Comparison of ENCODE assay signal across 15 cellular contexts in genomic region chr3:126121632-126122031, GRCh38. TPM values are rescaled to one million over a fixed set of nuclear protein-coding genes. Genes with fewer than 3 reads are reported as not detected.
DNase-seq lines count a peak whose midpoint lies in the region; ATAC-seq and TF ChIP-seq lines count a peak whose summit lies in the region.
"Had no signal": no experiment of that assay in that cellular context is flagged by ENCODE, and none has a peak within 500 bp of the region (broad histone marks: within the 10 kb centered on the region; RNA-seq: fewer than 3 reads in every experiment).

No MANE protein-coding gene starts in this region.

- peaks cover 8% of the 10 kb centered on the region for H3K9me3 Mint-ChIP-seq in type B pancreatic cell
- H3K9me3 Mint-ChIP-seq in Caco-2 (ENCODE audit: unreplicated experiment), result peaks cover 9% of the 10 kb centered on the region
- H3K9me3 Mint-ChIP-seq: CD8-positive, alpha-beta memory T cell had no signal

- peak overlapping the region; percentile 15 for H4K91ac ChIP-seq in neuronal stem cell (ENCODE audit: low read depth, low read length, poor library complexity)

- no peak for TF ChIP-seq CTCF in colonic mucosa (IDR thresholded peaks at IDR 0.05)
- no peak for TF ChIP-seq CTCF in type B pancreatic cell (conservative IDR thresholded peaks at IDR 0.05)
- TF ChIP-seq CTCF in Caco-2 (IDR thresholded peaks at IDR 0.05; ENCODE audit: insufficient read depth in 1 of 2, low read depth in 1 of 2, low read length in 1 of 2, severe bottlenecking in 1 of 2, unreplicated experiment in 1 of 2), result no peak

- H3K27me3 Mint-ChIP-seq in type B pancreatic cell (no peaks in the 10 kb centered on the region), Caco-2 (ENCODE audit: insufficient read depth, unreplicated experiment) (peaks cover 12% of the 10 kb centered on the region)

- H3K27ac ChIP-seq in colonic mucosa (no peak overlapping the region), neuronal stem cell (replicated peaks; ENCODE audit: low read length) (no peak overlapping the region)
- H3K27ac ChIP-seq: BLaER1 had no signal

- H3K4me3 ChIP-seq in colonic mucosa (no peak overlapping the region), neuronal stem cell (ENCODE audit: low read length in 2 of 2) (no peak overlapping the region), Caco-2 (ENCODE audit: low read depth, low read length) (no peak overlapping the region)
- H3K4me3 ChIP-seq: BLaER1 had no signal

- no peak overlapping the region for H2BK15ac ChIP-seq in neuronal stem cell (ENCODE audit: low read length)

- POLR2A ChIA-PET in Caco-2 (lab: Charles Lee), result no interaction called here

- no peak for ATAC-seq in HG03571 (IDR thresholded peaks at IDR 0.05; ENCODE audit: unreplicated experiment)
- ATAC-seq: PC-3 had no signal

- no peak overlapping the region for H2AK5ac ChIP-seq in neuronal stem cell (ENCODE audit: low read depth, low read length)

- no peak overlapping the region for H2BK120ac ChIP-seq in neuronal stem cell (ENCODE audit: low read depth, low read length)

- no peak overlapping the region for H2AFZ ChIP-seq in neuronal stem cell (ENCODE audit: low read length)

- H2BK5ac ChIP-seq in neuronal stem cell (ENCODE audit: low read length), result no peak overlapping the region

- H3K18ac ChIP-seq in neuronal stem cell (ENCODE audit: low read length), result no peak overlapping the region

- intact Hi-C loops in colonic mucosa (cut with DNase I) (no loop called here), Caco-2 (cut with micrococcal nuclease; ENCODE audit: unreplicated experiment) (no loop called here)

- no peak overlapping the region for H3K23ac ChIP-seq in neuronal stem cell (ENCODE audit: low read depth, low read length, poor library complexity)

- no peak overlapping the region for H3K14ac ChIP-seq in neuronal stem cell (ENCODE audit: low read length)

- H2BK12ac ChIP-seq in neuronal stem cell (ENCODE audit: low read length), result no peak overlapping the region

- BruUV-seq in Caco-2 (replicated peaks; lab: Mats Ljungman, UMichigan), result no TSS peak

- H3K36me3 ChIP-seq in colonic mucosa (no peaks in the 10 kb centered on the region), neuronal stem cell (replicated peaks in 1 of 2; ENCODE audit: control insufficient read depth in 2 of 2, insufficient read depth in 2 of 2, low read length in 2 of 2) (no peaks in the 10 kb centered on the region), Caco-2 (ENCODE audit: control insufficient read depth, insufficient read depth, low read length) (no peaks in the 10 kb centered on the region)
- H3K36me3 ChIP-seq: BLaER1 had no signal

- no peaks in the 10 kb centered on the region for H3K36me3 Mint-ChIP-seq in type B pancreatic cell
- H3K36me3 Mint-ChIP-seq in Caco-2 (ENCODE audit: insufficient read depth, unreplicated experiment), result no peaks in the 10 kb centered on the region
- H3K36me3 Mint-ChIP-seq: CD8-positive, alpha-beta memory T cell had no signal

- H3K27ac Mint-ChIP-seq in type B pancreatic cell, result no peak overlapping the region
- H3K27ac Mint-ChIP-seq in Caco-2 (ENCODE audit: unreplicated experiment), result no peak overlapping the region
- H3K27ac Mint-ChIP-seq: CD8-positive, alpha-beta memory T cell had no signal

- H3K79me1 ChIP-seq in neuronal stem cell (ENCODE audit: low read depth, low read length), result no peaks in the 10 kb centered on the region

- no peak overlapping the region for H3K4me3 Mint-ChIP-seq in type B pancreatic cell
- no peak overlapping the region for H3K4me3 Mint-ChIP-seq in Caco-2 (ENCODE audit: unreplicated experiment)
- H3K4me3 Mint-ChIP-seq: CD8-positive, alpha-beta memory T cell had no signal

- H3K27me3 ChIP-seq in colonic mucosa, result no peaks in the 10 kb centered on the region
- H3K27me3 ChIP-seq in neuronal stem cell (ENCODE audit: control insufficient read depth in 3 of 3, insufficient read depth in 3 of 3, low read depth in 1 of 3, low read length in 3 of 3), result peaks cover 0 to 37% (median 0%) of the 10 kb centered on the region in 3 experiments
- no peaks in the 10 kb centered on the region for H3K27me3 ChIP-seq in Caco-2 (replicated peaks; ENCODE audit: control insufficient read depth, insufficient read depth, low read length)
- H3K27me3 ChIP-seq: BLaER1 had no signal

- CTCF ChIA-PET in Caco-2 (lab: Charles Lee), result no interaction called here

- H3K4me1 ChIP-seq in colonic mucosa, result no peaks in the 10 kb centered on the region
- peaks cover 0 to 9% of the 10 kb centered on the region in 2 donors for H3K4me1 ChIP-seq in neuronal stem cell (ENCODE audit: control insufficient read depth in 2 of 2, insufficient read depth in 1 of 2, low read depth in 1 of 2, low read length in 2 of 2)
- peaks cover 4% of the 10 kb centered on the region; the same call in 1 of the 2 replicates for H3K4me1 ChIP-seq in Caco-2
- H3K4me1 ChIP-seq: BLaER1 had no signal

- no peaks in the 10 kb centered on the region for H3K4me1 Mint-ChIP-seq in type B pancreatic cell (ENCODE audit: unreplicated experiment)
- peaks cover 10% of the 10 kb centered on the region for H3K4me1 Mint-ChIP-seq in Caco-2 (ENCODE audit: low read depth, unreplicated experiment)
- H3K4me1 Mint-ChIP-seq: CD8-positive, alpha-beta memory T cell had no signal

- no peak overlapping the region for H3K4me2 ChIP-seq in neuronal stem cell (ENCODE audit: insufficient read depth, low read length, poor library complexity, severe bottlenecking)
- H3K4me2 ChIP-seq: BLaER1 had no signal

- no peak overlapping the region for H3K4ac ChIP-seq in neuronal stem cell (ENCODE audit: low read length)

- H3K9me3 ChIP-seq in colonic mucosa (no peaks in the 10 kb centered on the region), neuronal stem cell (replicated peaks in 1 of 2; ENCODE audit: control insufficient read depth in 2 of 2, insufficient read depth in 1 of 2, low read depth in 1 of 2, low read length in 2 of 2) (no peaks in the 10 kb centered on the region), Caco-2 (no peaks in the 10 kb centered on the region)
- H3K9me3 ChIP-seq: BLaER1 had no signal

- peak; percentile 1 for DNase-seq in activated CD4-positive, alpha-beta T cell treated with anti-CD3 and anti-CD28 coated beads for 48 hours
- DNase-seq in activated CD4-positive, alpha-beta T cell treated with anti-CD3 and anti-CD28 coated beads, Interleukin-2, amount 50 U/mL, for 48 hours, result no peak
- DNase-seq in colonic mucosa (peak; percentile 11), neuronal stem cell (ENCODE audit: low spot score) (no peak), type B pancreatic cell (ENCODE audit: extremely low spot score, unreplicated experiment) (peak; percentile 37), cerebellar cortex (ENCODE audit: low spot score) (no peak), Caco-2 (no peak)
- DNase-seq: 8988T, DMS 273 treated with DMSO at 0.1 percent for 48 hours, NCI-H146, NCI-H748 treated with DMSO at 0.1 percent for 48 hours, PC-3 had no signal

- WGBS in neuronal stem cell (ENCODE audit: extremely low coverage in 2 of 2, insufficient read length in 2 of 2, insufficient replicate concordance in 1 of 2), 2 donors, result no CpG with 5 or more reads among the region's 4 CpGs

- H3K9ac ChIP-seq in colonic mucosa (ENCODE audit: low read depth in 2 of 2, low read length in 2 of 2) (no peak overlapping the region), neuronal stem cell (ENCODE audit: low read depth, low read length, poor library complexity) (no peak overlapping the region)
- H3K9ac ChIP-seq: BLaER1 had no signal

- H4K8ac ChIP-seq in neuronal stem cell (ENCODE audit: low read depth, low read length), result no peak overlapping the region

RNA-seq across cellular contexts. Expression of gene SLC41A3, which starts 37.7 kb away (rescaled TPM):
- total RNA-seq in colonic mucosa (10 to 100 TPM; 27.6 to 33.1 TPM), type B pancreatic cell (ENCODE audit: low replicate concordance) (53.6 and 56.4 TPM in 2 replicates), Caco-2 (2022) (38.0 and 41.3 TPM in 2 replicates)
- polyA plus RNA-seq in neuronal stem cell (2013, experiment 1 of 2), result 46.4 TPM
- polyA plus RNA-seq in neuronal stem cell (2013, experiment 2 of 2), result 47.5 TPM

RNA-seq across cellular contexts. Expression of gene ALDH1L1, which starts 58.8 kb away (rescaled TPM):
- total RNA-seq in colonic mucosa, result 10 to 100 TPM; 15.3 to 25.6 TPM
- polyA plus RNA-seq in neuronal stem cell (2013, experiment 1 of 2), result 0.57 TPM
- 0.60 TPM for polyA plus RNA-seq in neuronal stem cell (2013, experiment 2 of 2)
- total RNA-seq in type B pancreatic cell (ENCODE audit: low replicate concordance), result 5.0 and 10.2 TPM in 2 replicates
- 0.07 and 0.41 TPM in 2 replicates for total RNA-seq in Caco-2 (2022)
- total RNA-seq: CD8-positive, alpha-beta memory T cell; PC-3 had no signal
- polyA plus RNA-seq: CD8-positive, alpha-beta memory T cell had no signal

Comparison
In these comparisons a context has a peak if more than half of its experiments do, and no peak if none do; other contexts are left out.
1. DNase-seq: peak in activated CD4-positive, alpha-beta T cell treated with anti-CD3 and anti-CD28 coated beads for 48 hours (single experiment), colonic mucosa (single experiment) and type B pancreatic cell (single experiment); none in activated CD4-positive, alpha-beta T cell treated with anti-CD3 and anti-CD28 coated beads, Interleukin-2, amount 50 U/mL, for 48 hours (0 of 2), neuronal stem cell (single experiment), cerebellar cortex (single experiment) and Caco-2 (0 of 2).